Comparison of ENCODE assay signal across 18 cellular contexts in genomic region chr5:179964015-179964414, GRCh38.
"Had no signal": no experiment of that assay in that cellular context is flagged by ENCODE, and none has a peak within 500 bp of the region (broad histone marks: within the 10 kb centered on the region; RNA-seq: fewer than 3 reads in every experiment).

No MANE protein-coding gene starts in this region.

- H3K27ac Mint-ChIP-seq: activated naive CD4-positive, alpha-beta T cell treated with anti-CD3 and anti-CD28 coated beads for 36 hours; activated naive CD8-positive, alpha-beta T cell treated with anti-CD3 and anti-CD28 coated beads, Interleukin-2, amount 10 ng/mL, durations not matched to agents 7 days and 5 days; effector memory CD8-positive, alpha-beta T cell; naive thymus-derived CD4-positive, alpha-beta T cell had no signal

- H3K9me3 ChIP-seq: lower lobe of right lung, SK-N-SH, tibial nerve had no signal

- DNase-seq: activated CD4-positive, alpha-beta T cell treated with anti-CD3 and anti-CD28 coated beads for 1 hour; activated CD4-positive, alpha-beta T cell treated with anti-CD3 and anti-CD28 coated beads, Interleukin-2, amount 50 U/mL, for 4 hours; activated CD8-positive, alpha-beta memory T cell treated with anti-CD3 and anti-CD28 coated beads, Interleukin-2, amount 50 U/mL, for 48 hours; activated naive CD4-positive, alpha-beta T cell treated with anti-CD3 and anti-CD28 coated beads for 36 hours; activated naive CD8-positive, alpha-beta T cell treated with anti-CD3 and anti-CD28 coated beads, Interleukin-2, amount 10 ng/mL, durations not matched to agents 7 days and 5 days; activated T-cell treated with anti-CD3 and anti-CD28 coated beads, Interleukin-2, amount 50 U/mL, for 48 hours; effector memory CD8-positive, alpha-beta T cell; kidney; lower lobe of right lung; naive thymus-derived CD4-positive, alpha-beta T cell; SK-N-SH; stimulated activated CD4-positive, alpha-beta T cell treated with anti-CD3 and anti-CD28 coated beads, Interleukin-4, amount 100 ng/mL, for 1 hour; stimulated activated naive CD4-positive, alpha-beta T cell treated with Interleukin-2 at 50 U/mL for 16 hours had no signal

- H3K9ac ChIP-seq: SK-N-SH had no signal

- H3K4me2 ChIP-seq: SK-N-SH had no signal

- H3K9me3 Mint-ChIP-seq: activated naive CD4-positive, alpha-beta T cell treated with anti-CD3 and anti-CD28 coated beads for 36 hours; activated naive CD8-positive, alpha-beta T cell treated with anti-CD3 and anti-CD28 coated beads, Interleukin-2, amount 10 ng/mL, durations not matched to agents 7 days and 5 days; effector memory CD8-positive, alpha-beta T cell; neural crest cell had no signal

- H3K27me3 Mint-ChIP-seq: activated naive CD8-positive, alpha-beta T cell treated with anti-CD3 and anti-CD28 coated beads, Interleukin-2, amount 10 ng/mL, durations not matched to agents 7 days and 5 days; effector memory CD8-positive, alpha-beta T cell; naive thymus-derived CD4-positive, alpha-beta T cell; progenitor cell of endocrine pancreas had no signal

- ATAC-seq: effector memory CD8-positive, alpha-beta T cell; left lobe of liver; lower lobe of right lung; naive thymus-derived CD4-positive, alpha-beta T cell had no signal

- H3K4me1 Mint-ChIP-seq: activated naive CD8-positive, alpha-beta T cell treated with anti-CD3 and anti-CD28 coated beads, Interleukin-2, amount 10 ng/mL, durations not matched to agents 7 days and 5 days; naive thymus-derived CD4-positive, alpha-beta T cell; neural crest cell had no signal

- H3K27me3 ChIP-seq: tibial nerve had no signal

- H3K27ac ChIP-seq: lower lobe of right lung, tibial nerve had no signal

- H3K4me3 ChIP-seq: lower lobe of right lung, tibial nerve had no signal

- H3K4me3 Mint-ChIP-seq: activated naive CD4-positive, alpha-beta T cell treated with anti-CD3 and anti-CD28 coated beads for 36 hours; activated naive CD8-positive, alpha-beta T cell treated with anti-CD3 and anti-CD28 coated beads, Interleukin-2, amount 10 ng/mL, durations not matched to agents 7 days and 5 days; effector memory CD8-positive, alpha-beta T cell; naive thymus-derived CD4-positive, alpha-beta T cell; neural crest cell had no signal

- FAIRE-seq: colon, kidney had no signal

- H3K4me1 ChIP-seq: lower lobe of right lung, tibial nerve had no signal
